Comparison of ENCODE assay signal across 23 cellular contexts in genomic region chr15:53746101-53746500, GRCh38. TPM values are rescaled to one million over a fixed set of nuclear protein-coding genes. Genes with fewer than 3 reads are reported as not detected.
DNase-seq lines count a peak whose midpoint lies in the region; ATAC-seq and TF ChIP-seq lines count a peak whose summit lies in the region.
"Had no signal": no experiment of that assay in that cellular context is flagged by ENCODE, and none has a peak within 500 bp of the region (broad histone marks: within the 10 kb centered on the region; RNA-seq: fewer than 3 reads in every experiment).

No MANE protein-coding gene starts in this region.

- 80% methylated on average over 3 of the region's 3 CpGs for WGBS in mammary epithelial cell (ENCODE audit: low coverage, missing lambda C conversion rate)

- H2AFZ ChIP-seq in mammary epithelial cell (ENCODE audit: low read depth, low read length) = no peak overlapping the region

- no peak for TF ChIP-seq CTCF in mammary epithelial cell (conservative IDR thresholded peaks at IDR 0.05 in 1 of 2, IDR thresholded peaks at IDR 0.05 in 1 of 2; ENCODE audit: extremely low read depth in 1 of 2, insufficient read depth in 1 of 2, low read depth in 1 of 2, low read length in 2 of 2)
- TF ChIP-seq CTCF in breast epithelium (IDR thresholded peaks at IDR 0.05) = no peak

- H3K27ac ChIP-seq in mammary epithelial cell (ENCODE audit: insufficient read depth, low read depth, low read length) = no peak overlapping the region
- no peak overlapping the region for H3K27ac ChIP-seq in breast epithelium
- H3K27ac ChIP-seq: BLaER1 had no signal

- DNase-seq in mammary epithelial cell (peak; percentile 15), breast epithelium (ENCODE audit: low spot score in 2 of 2) (no peak), NCI-H460 (ENCODE audit: extremely low read depth, low read depth) (peak; percentile 6), SW480 (ENCODE audit: low spot score) (peak; percentile 63), NCI-H146 (lab: John Stamatoyannopoulos, UW) (no peak), SHP77 treated with DMSO at 0.1 percent for 48 hours (lab: John Stamatoyannopoulos, UW) (no peak), SIG-M5 treated with dmso at 0.1 percent for 504 hours (lab: John Stamatoyannopoulos, UW; ENCODE audit: unreplicated experiment) (no peak), left lobe of liver (ENCODE audit: low spot score) (no peak)
- DNase-seq: 8988T; CD8-positive, alpha-beta T cell; EL; H7; IMR-90; Karpas-422; MM.1S; NCI-H1105 treated with DMSO at 0.1 percent for 48 hours; NCI-H187; NCI-H82; Right ventricle myocardium superior had no signal

- no peak for ATAC-seq in left lobe of liver
- ATAC-seq: CD8-positive, alpha-beta T cell; Panc1; SK-N-SH treated with all-trans-retinoic acid at 6 μM for 48 hours had no signal

- no TSS peak for BruUV-seq in mammary epithelial cell (replicated peaks; lab: Mats Ljungman, UMichigan)

- H3K79me2 ChIP-seq in mammary epithelial cell (ENCODE audit: insufficient read depth, low read length) = no peaks in the 10 kb centered on the region

- no peak for TF ChIP-seq POLR2A in breast epithelium (IDR thresholded peaks at IDR 0.05)

- H3K4me3 ChIP-seq in mammary epithelial cell (replicated peaks in 1 of 3; ENCODE audit: insufficient read depth in 1 of 3, low read depth in 2 of 3, low read length in 3 of 3) (no peak overlapping the region), breast epithelium (no peak overlapping the region)
- H3K4me3 ChIP-seq: BLaER1 had no signal

- H3K4me1 ChIP-seq in mammary epithelial cell (ENCODE audit: insufficient read depth, low read length) (no peaks in the 10 kb centered on the region), breast epithelium (no peaks in the 10 kb centered on the region)
- H3K4me1 ChIP-seq: BLaER1 had no signal

- H3K36me3 ChIP-seq in mammary epithelial cell (ENCODE audit: insufficient read depth, low read length) = no peaks in the 10 kb centered on the region
- H3K36me3 ChIP-seq in breast epithelium = no peaks in the 10 kb centered on the region
- H3K36me3 ChIP-seq: BLaER1 had no signal

- intact Hi-C loops in mammary epithelial cell (cut with micrococcal nuclease) (no loop called here), breast epithelium (cut with DNase I; ENCODE audit: low total_unique reads) (no loop called here)

- H4K20me1 ChIP-seq in mammary epithelial cell (ENCODE audit: insufficient read depth, low read length) = no peaks in the 10 kb centered on the region
- H4K20me1 ChIP-seq: BLaER1 had no signal

- in situ Hi-C loops in mammary epithelial cell (cut with MboI; ENCODE audit: low sequenced_read_pairs in 2 of 2) = no loop called here

- H3K27me3 ChIP-seq in mammary epithelial cell (ENCODE audit: insufficient read depth, low read length) = peaks cover 2% of the 10 kb centered on the region
- no peaks in the 10 kb centered on the region for H3K27me3 ChIP-seq in breast epithelium
- H3K27me3 ChIP-seq: BLaER1 had no signal

- H3K9me3 ChIP-seq in mammary epithelial cell (replicated peaks; ENCODE audit: insufficient read depth, low read length) (no peaks in the 10 kb centered on the region), breast epithelium (no peaks in the 10 kb centered on the region)
- H3K9me3 ChIP-seq: BLaER1 had no signal

- H3K9ac ChIP-seq in mammary epithelial cell (ENCODE audit: insufficient read depth, low read length) = no peak overlapping the region
- H3K9ac ChIP-seq: BLaER1 had no signal

- CTCF ChIA-PET in mammary epithelial cell (lab: Charles Lee; ENCODE audit: low non-redundant PET) = no interaction called here

- dilution Hi-C loops in mammary epithelial cell (cut with HindIII; ENCODE audit: low sequenced_read_pairs) = no loop called here

- no peak overlapping the region for H3K4me2 ChIP-seq in mammary epithelial cell (ENCODE audit: insufficient read depth, low read depth, low read length)
- H3K4me2 ChIP-seq: BLaER1 had no signal

RNA-seq across cellular contexts. Expression of gene WDR72, which starts 13.4 kb away (rescaled TPM):
- total RNA-seq in mammary epithelial cell = 1 to 10 TPM in 1 of 2 donors, not detected in 1; 1.0 TPM
- polyA plus RNA-seq in mammary epithelial cell = 0.01 TPM
- polyA minus RNA-seq in mammary epithelial cell = not detected
- total RNA-seq in breast epithelium = 1 to 10 TPM in 1 of 3 donors, under 1 TPM in 1, not detected in 1; 0.66 to 1.2 TPM
- total RNA-seq in NCI-H460 (2014; rRNA removed; shearing (Covaris generic)) = 40.3 and 40.4 TPM in 2 replicates
- polyA plus RNA-seq in NCI-H460 (2014; cell fraction: nucleus; rRNA removed) = 19.1 and 25.4 TPM in 2 replicates
- 11.8 TPM for total RNA-seq in left lobe of liver
- total RNA-seq: CD8-positive, alpha-beta T cell; IMR-90; T-helper 1 cell treated with Interleukin-12 subunit alpha and Interleukin-12 subunit beta and Interleukin-4 antibody, amounts not matched to agents 30 ng/mL and 1 ng/mL, for 36 hours had no signal
- polyA plus RNA-seq: IMR-90 had no signal

Comparison
In these comparisons a context has a peak if more than half of its experiments do, and no peak if none do; other contexts are left out.
1. DNase-seq: peak in mammary epithelial cell (single experiment), NCI-H460 (single experiment) and SW480 (single experiment); none in breast epithelium (0 of 2), NCI-H146 (single experiment), SHP77 treated with DMSO at 0.1 percent for 48 hours (single experiment), SIG-M5 treated with dmso at 0.1 percent for 504 hours (single experiment) and left lobe of liver (single experiment).